9 cellular contexts compared by ENCODE assay signal in the genomic region with DNA sequence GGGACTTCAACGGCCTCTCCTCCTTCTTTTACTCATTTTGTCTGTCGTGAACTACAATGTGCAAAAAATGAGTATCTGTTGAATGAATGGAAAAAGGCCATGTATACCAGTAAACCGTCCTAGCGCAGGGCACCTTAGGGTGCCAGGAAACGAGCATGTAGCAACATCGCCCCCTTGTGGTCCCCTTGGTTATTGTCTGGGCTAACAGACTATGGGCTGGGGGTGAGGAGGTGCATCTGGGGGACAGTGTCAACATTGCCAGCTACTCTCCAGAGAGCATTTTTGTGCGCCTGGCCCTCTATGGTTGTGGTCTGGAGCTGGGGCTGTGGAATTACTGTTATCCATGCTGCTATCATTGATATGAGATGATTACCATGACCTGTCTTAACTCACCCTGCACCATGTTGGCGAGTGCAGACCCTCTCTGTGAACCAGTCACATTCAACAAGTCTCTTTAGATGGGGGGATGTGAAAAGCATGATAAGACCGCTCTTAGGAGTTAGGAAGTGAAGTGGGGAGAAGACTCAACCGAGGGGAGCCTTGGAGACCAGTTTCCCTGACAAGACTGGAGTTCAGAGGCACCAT. TPM values are rescaled to one million over a fixed set of nuclear protein-coding genes. Genes with fewer than 3 reads are reported as not detected.
A peak's percentile ranks its signal among the peaks of the same experiment; 100 is the strongest.
DNase-seq lines count a peak whose midpoint lies in the region; ATAC-seq and TF ChIP-seq lines count a peak whose summit lies in the region.
"Had no signal": no experiment of that assay in that cellular context is flagged by ENCODE, and none has a peak within 500 bp of the region (broad histone marks: within the 10 kb centered on the region; RNA-seq: fewer than 3 reads in every experiment).

No MANE protein-coding gene starts in this region.

- H3K9me3 ChIP-seq in mucosa of descending colon: no peaks in the 10 kb centered on the region

- H3K4me1 ChIP-seq in mucosa of descending colon (ENCODE audit: low read depth): no peaks in the 10 kb centered on the region

- ATAC-seq in mucosa of descending colon (peak; percentile 69), GM21526 (IDR thresholded peaks at IDR 0.05; ENCODE audit: low FRiP score, unreplicated experiment) (no peak)

- intact Hi-C loops in mucosa of descending colon (cut with DNase I, micrococcal nuclease): loop anchor here (5.0 to 10.0 kb wide), 2 partner anchors 46 to 49 kb away; no protein-coding TSS in a partner anchor

- H3K27ac ChIP-seq in 22Rv1: peak overlapping the region; percentile 40

- H3K4me3 ChIP-seq in mucosa of descending colon: no peak overlapping the region

- DNase-seq in GM13977 (ENCODE audit: low spot score): peak; percentile 77
- peak; percentile 50 for DNase-seq in NCI-H460 (ENCODE audit: extremely low read depth, low read depth)
- DNase-seq in activated CD4-positive, alpha-beta T cell treated with anti-CD3 and anti-CD28 coated beads, Interleukin-2, amount 50 U/mL, for 24 hours (ENCODE audit: low read depth in 1 of 2, low spot score in 1 of 2): peak; percentile 75 to 78
- peak; percentile 74 for DNase-seq in effector CD4-positive, alpha-beta T cell
- peak in 2 of 3 donors; percentile 71 to 86 for DNase-seq in mucosa of descending colon
- peak; percentile 82 for DNase-seq in stimulated activated CD8-positive, alpha-beta memory T cell treated with anti-CD3 and anti-CD28 coated beads, Interleukin-7, amount 100 ng/mL, for 24 hours (ENCODE audit: low read depth)

- peak; percentile 92 for TF ChIP-seq CTCF in 22Rv1 (IDR thresholded peaks at IDR 0.05)
- peak; percentile 83 for TF ChIP-seq CTCF in GM13977 (IDR thresholded peaks at IDR 0.05; ENCODE audit: extremely low read depth, insufficient read depth, missing control alignments)
- TF ChIP-seq CTCF in mucosa of descending colon (IDR thresholded peaks at IDR 0.05): peak; percentile 72

- in situ Hi-C loops in GM13977 (cut with MboI; ENCODE audit: low pct_unique_long_range_greater_than_20kb, low sequenced_read_pairs, unreplicated experiment): no loop called here

- H3K36me3 ChIP-seq in mucosa of descending colon (ENCODE audit: low read depth): no peaks in the 10 kb centered on the region

RNA-seq across cellular contexts. Expression of gene SIGLEC11, which starts 22.8 kb away (rescaled TPM):
- total RNA-seq in NCI-H460 (2014; rRNA removed; shearing (Covaris generic)): not detected in 2 replicates
- not detected in 2 replicates for polyA plus RNA-seq in NCI-H460 (2014; cell fraction: nucleus; rRNA removed)
- total RNA-seq in mucosa of descending colon: 1 to 10 TPM in 2 of 3 donors, under 1 TPM in 1; 0.49 to 2.0 (median 1.1) TPM
- total RNA-seq: pulmonary artery endothelial cell had no signal

RNA-seq across cellular contexts. Expression of gene VRK3, which starts 41.4 kb away (rescaled TPM):
- total RNA-seq in NCI-H460 (2014; rRNA removed; shearing (Covaris generic)): 17.8 and 19.4 TPM in 2 replicates
- polyA plus RNA-seq in NCI-H460 (2014; cell fraction: nucleus; rRNA removed): 12.5 and 13.9 TPM in 2 replicates
- total RNA-seq in mucosa of descending colon: 10 to 100 TPM; 53.8 to 72.9 (median 62.7) TPM

RNA-seq across cellular contexts. Expression of gene ZNF473, which starts 42.1 kb away (rescaled TPM):
- 9.3 and 9.5 TPM in 2 replicates for total RNA-seq in NCI-H460 (2014; rRNA removed; shearing (Covaris generic))
- polyA plus RNA-seq in NCI-H460 (2014; cell fraction: nucleus; rRNA removed): 5.4 and 9.9 TPM in 2 replicates
- total RNA-seq in mucosa of descending colon: 1 to 10 TPM; 5.2 to 9.2 (median 6.0) TPM

RNA-seq across cellular contexts. Expression of gene NUP62, which starts 54.4 kb away (rescaled TPM):
- total RNA-seq in NCI-H460 (2014; rRNA removed; shearing (Covaris generic)): 20.5 and 22.3 TPM in 2 replicates
- 34.8 and 43.9 TPM in 2 replicates for polyA plus RNA-seq in NCI-H460 (2014; cell fraction: nucleus; rRNA removed)
- total RNA-seq in mucosa of descending colon: 10 to 100 TPM; 34.1 to 41.0 (median 40.9) TPM

RNA-seq across cellular contexts. Expression of gene ATF5, which starts 54.7 kb away (rescaled TPM):
- 21.7 and 22.5 TPM in 2 replicates for total RNA-seq in NCI-H460 (2014; rRNA removed; shearing (Covaris generic))
- 17.5 and 19.3 TPM in 2 replicates for polyA plus RNA-seq in NCI-H460 (2014; cell fraction: nucleus; rRNA removed)
- total RNA-seq in mucosa of descending colon: 10 to 100 TPM; 10.7 to 25.0 (median 16.1) TPM
